ENCODE assay signal across 12 cellular contexts in the genomic region with DNA sequence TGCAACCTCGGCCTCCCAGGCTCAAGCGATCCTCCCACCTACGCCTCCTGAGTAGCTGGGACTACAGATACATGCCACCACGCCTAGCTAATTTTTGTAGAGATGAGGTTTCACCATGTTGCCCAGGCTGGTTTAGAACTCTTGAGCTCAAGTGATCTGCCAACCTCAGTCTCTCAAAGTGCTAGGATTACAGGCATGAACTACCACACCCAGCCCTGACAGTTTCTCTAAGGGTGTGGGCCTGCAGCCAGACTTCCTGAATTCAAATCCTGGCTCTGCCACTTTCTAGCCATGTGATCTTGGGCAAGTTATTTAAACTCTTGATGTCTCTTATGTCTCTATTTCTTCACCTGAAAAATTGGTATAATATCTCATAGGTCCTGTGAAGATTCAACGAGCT. TPM values are rescaled to one million over a fixed set of nuclear protein-coding genes. Genes with fewer than 3 reads are reported as not detected.
A peak's percentile ranks its signal among the peaks of the same experiment; 100 is the strongest.
DNase-seq lines count a peak whose midpoint lies in the region; ATAC-seq, FAIRE-seq and TF ChIP-seq lines count a peak whose summit lies in the region.
"Had no signal": no experiment of that assay in that cellular context is flagged by ENCODE, and none has a peak within 500 bp of the region (broad histone marks: within the 10 kb centered on the region; RNA-seq: fewer than 3 reads in every experiment).

No MANE protein-coding gene starts in this region.

- CTCF ChIA-PET in A549 (lab: Yijun Ruan, JAX): interaction anchor here (0.7 to 26.8 kb wide), 17 partner anchors 10 to 163 kb away, joined by 3 to 386 read pairs (median 19); a partner anchor contains a TSS

- H3K4me3 ChIP-seq in A549 (peak overlapping the region; percentile 3; the same call in 2 of the 3 replicates), NB4 (ENCODE audit: low read depth, low read length) (no peak overlapping the region), neural progenitor cell (no peak overlapping the region)
- H3K4me3 ChIP-seq: ovary had no signal

- 78% methylated on average over 5 of the region's 5 CpGs for WGBS in A549 (ENCODE audit: missing lambda C conversion rate)

- H3K4me1 ChIP-seq in A549: peaks cover 93% of the 10 kb centered on the region
- peaks cover 26% of the 10 kb centered on the region for H3K4me1 ChIP-seq in neural progenitor cell

- no peak for FAIRE-seq in A549 (lab: Jason Lieb, UNC)
- FAIRE-seq: H54 had no signal

- peaks cover 13% of the 10 kb centered on the region for H3K27me3 ChIP-seq in neural progenitor cell
- H3K27me3 ChIP-seq: ovary had no signal

- no peaks in the 10 kb centered on the region for H3K9me3 Mint-ChIP-seq in neural progenitor cell
- H3K9me3 Mint-ChIP-seq: activated naive CD8-positive, alpha-beta T cell treated with anti-CD3 and anti-CD28 coated beads, Interleukin-2, amount 10 ng/mL, durations not matched to agents 7 days and 5 days had no signal

- POLR2A ChIA-PET in A549 (lab: Yijun Ruan, JAX): interaction anchor here (1.1 to 4.2 kb wide), 8 partner anchors 12 to 100 kb away, joined by 3 to 19 read pairs (median 8); a partner anchor contains a TSS

- H3K4me1 Mint-ChIP-seq in neural progenitor cell: peaks cover 82% of the 10 kb centered on the region

- H2AFZ ChIP-seq in neural progenitor cell (replicated peaks): no peak overlapping the region

- no peaks in the 10 kb centered on the region for H3K79me2 ChIP-seq in neural progenitor cell (ENCODE audit: low read depth)

- ATAC-seq in A549: no peak

- peaks cover 8% of the 10 kb centered on the region for H3F3A ChIP-seq in neural progenitor cell (ENCODE audit: low read depth)

- H3K36me3 Mint-ChIP-seq in neural progenitor cell: peaks cover 16% of the 10 kb centered on the region
- H3K36me3 Mint-ChIP-seq: activated naive CD8-positive, alpha-beta T cell treated with anti-CD3 and anti-CD28 coated beads, Interleukin-2, amount 10 ng/mL, durations not matched to agents 7 days and 5 days had no signal

- H3K9ac ChIP-seq in neural progenitor cell: no peak overlapping the region

- no peaks in the 10 kb centered on the region for H4K20me1 ChIP-seq in neural progenitor cell (ENCODE audit: low read depth)

- TF ChIP-seq CTCF in A549 (IDR thresholded peaks at IDR 0.05) (no peak), NB4 (IDR thresholded peaks at IDR 0.05; ENCODE audit: low read depth, low read length) (no peak), neural progenitor cell (IDR thresholded peaks at IDR 0.05) (no peak)

- no peak for TF ChIP-seq POLR2A in A549 (IDR thresholded peaks at IDR 0.05; ENCODE audit: low read length)
- TF ChIP-seq POLR2A in NB4 (IDR thresholded peaks at IDR 0.05; ENCODE audit: extremely low read depth, insufficient read length): no peak

- H3K4me2 ChIP-seq in A549 (peak overlapping the region; percentile 96), neural progenitor cell (no peak overlapping the region)

- H3K27ac ChIP-seq in A549 (peak overlapping the region; percentile 93 to 100), epithelial cell of prostate (peak overlapping the region; percentile 97), neural progenitor cell (no peak overlapping the region)

- H3K36me3 ChIP-seq in neural progenitor cell: no peaks in the 10 kb centered on the region
- H3K36me3 ChIP-seq: ovary had no signal

- peaks cover 10% of the 10 kb centered on the region for H3K27me3 Mint-ChIP-seq in neural progenitor cell (ENCODE audit: insufficient read depth, low read depth)

- DNase-seq in A549 (ENCODE audit: low read depth in 1 of 2, low spot score in 1 of 2) (peak in 1 of 2 experiments; percentile 53), NB4 (ENCODE audit: low read depth) (peak; percentile 29), epithelial cell of prostate (ENCODE audit: low read depth, low spot score) (peak; percentile 51), neural progenitor cell (ENCODE audit: low spot score) (no peak), germinal center (ENCODE audit: low spot score) (no peak), 8988T (no peak), DMS79 treated with DMSO at 0.1 percent for 48 hours (lab: John Stamatoyannopoulos, UW) (no peak)
- DNase-seq in effector CD4-positive, alpha-beta T cell: no peak
- DNase-seq: activated CD4-positive, alpha-beta T cell treated with anti-CD3 and anti-CD28 coated beads for 1 hour; activated naive CD8-positive, alpha-beta T cell treated with anti-CD3 and anti-CD28 coated beads, Interleukin-2, amount 10 ng/mL, durations not matched to agents 7 days and 5 days; ovary had no signal

- TF ChIP-seq RAD21 in A549 (conservative IDR thresholded peaks at IDR 0.05 in 1 of 2, IDR thresholded peaks at IDR 0.05 in 1 of 2): no peak

- H3K9me3 ChIP-seq in A549 (no peaks in the 10 kb centered on the region), neural progenitor cell (ENCODE audit: low read depth) (no peaks in the 10 kb centered on the region)
- H3K9me3 ChIP-seq: ovary had no signal

- H3K27ac Mint-ChIP-seq in neural progenitor cell: peak overlapping the region; percentile 22
- H3K27ac Mint-ChIP-seq: activated naive CD8-positive, alpha-beta T cell treated with anti-CD3 and anti-CD28 coated beads, Interleukin-2, amount 10 ng/mL, durations not matched to agents 7 days and 5 days had no signal

- no peak overlapping the region for H3K4me3 Mint-ChIP-seq in neural progenitor cell
- H3K4me3 Mint-ChIP-seq: activated naive CD8-positive, alpha-beta T cell treated with anti-CD3 and anti-CD28 coated beads, Interleukin-2, amount 10 ng/mL, durations not matched to agents 7 days and 5 days had no signal

- TF ChIP-seq EP300 in A549 (IDR thresholded peaks at IDR 0.05): no peak

TF ChIP-seq in A549, 52 proteins besides CTCF, POLR2A, EP300 and RAD21:
- no peak for TF ChIP-seq ZFP36 (IDR thresholded peaks at IDR 0.05; ENCODE audit: borderline replicate concordance, partially characterized antibody)
- no peak for TF ChIP-seq POLR2AphosphoS2 (conservative IDR thresholded peaks at IDR 0.05; ENCODE audit: low read length)
- no peak for TF ChIP-seq JUNB (IDR thresholded peaks at IDR 0.05)
- no peak for TF ChIP-seq TP53 (CRISPR knock-in tag; IDR thresholded peaks at IDR 0.05)
- TF ChIP-seq PHF8 (IDR thresholded peaks at IDR 0.05; ENCODE audit: borderline replicate concordance, low read depth): no peak
- no peak for TF ChIP-seq ESRRA (IDR thresholded peaks at IDR 0.05; ENCODE audit: borderline replicate concordance, low read length)
- no peak for TF ChIP-seq FOXS1 (CRISPR knock-in tag; IDR thresholded peaks at IDR 0.05)
- TF ChIP-seq MAZ (IDR thresholded peaks at IDR 0.05; ENCODE audit: borderline replicate concordance, low read depth, low read length): no peak

RNA-seq across cellular contexts. Expression of a gene that starts 5.6 kb away (rescaled TPM):
- polyA plus RNA-seq in A549 (2011; rRNA removed) (44.3 and 54.8 TPM in 2 replicates), A549 (2017; fragmentation: RNase III; extraction: RNeasy Plus Mini Kit Qiagen cat#74134 plus additional on column Dnase treatment) (70.7 to 103 TPM (median 90.6 TPM) in 3 replicates)
- polyA plus RNA-seq in A549 (2012; cell fraction: cytosol; rRNA removed): 47.9 and 48.0 TPM in 2 replicates
- 222 and 260 TPM in 2 replicates for polyA plus RNA-seq in A549 (2012; cell fraction: nucleus; rRNA removed)
- polyA minus RNA-seq in A549 (2011; rRNA and poly(A)+ RNA removed): 20.1 and 41.6 TPM in 2 replicates
- total RNA-seq in neural progenitor cell (ENCODE audit: low replicate concordance): 8.8 and 14.7 TPM in 2 replicates

RNA-seq across cellular contexts. Expression of a gene that starts 38.4 kb away (rescaled TPM):
- polyA plus RNA-seq in A549 (2011; rRNA removed) (57.7 and 63.8 TPM in 2 replicates), A549 (2017; fragmentation: RNase III; extraction: RNeasy Plus Mini Kit Qiagen cat#74134 plus additional on column Dnase treatment) (48.1 to 55.5 TPM (median 50.3 TPM) in 3 replicates)
- polyA plus RNA-seq in A549 (2012; cell fraction: cytosol; rRNA removed): 19.9 and 25.2 TPM in 2 replicates
- polyA plus RNA-seq in A549 (2012; cell fraction: nucleus; rRNA removed): 12.5 and 13.7 TPM in 2 replicates
- polyA minus RNA-seq in A549 (2011; rRNA and poly(A)+ RNA removed): 83.1 and 90.7 TPM in 2 replicates
- total RNA-seq in neural progenitor cell (ENCODE audit: low replicate concordance): 90.4 and 103 TPM in 2 replicates

RNA-seq across cellular contexts. Expression of a gene that starts 57.4 kb away (rescaled TPM):
- polyA plus RNA-seq in A549 (2011; rRNA removed) (332 and 490 TPM in 2 replicates), A549 (2017; fragmentation: RNase III; extraction: RNeasy Plus Mini Kit Qiagen cat#74134 plus additional on column Dnase treatment) (364 to 399 TPM (median 368 TPM) in 3 replicates)
- 272 and 316 TPM in 2 replicates for polyA plus RNA-seq in A549 (2012; cell fraction: cytosol; rRNA removed)
- 597 and 706 TPM in 2 replicates for polyA plus RNA-seq in A549 (2012; cell fraction: nucleus; rRNA removed)
- 330 and 342 TPM in 2 replicates for polyA minus RNA-seq in A549 (2011; rRNA and poly(A)+ RNA removed)
- 436 and 556 TPM in 2 replicates for total RNA-seq in neural progenitor cell (ENCODE audit: low replicate concordance)

Comparison
In these comparisons a context has a peak if more than half of its experiments do, and no peak if none do; other contexts are left out.
1. DNase-seq: peak in NB4 (single experiment) and epithelial cell of prostate (single experiment); none in neural progenitor cell (single experiment), effector CD4-positive, alpha-beta T cell (single experiment), germinal center (single experiment), 8988T (single experiment) and DMS79 treated with DMSO at 0.1 percent for 48 hours (single experiment).